In the genomic region with DNA sequence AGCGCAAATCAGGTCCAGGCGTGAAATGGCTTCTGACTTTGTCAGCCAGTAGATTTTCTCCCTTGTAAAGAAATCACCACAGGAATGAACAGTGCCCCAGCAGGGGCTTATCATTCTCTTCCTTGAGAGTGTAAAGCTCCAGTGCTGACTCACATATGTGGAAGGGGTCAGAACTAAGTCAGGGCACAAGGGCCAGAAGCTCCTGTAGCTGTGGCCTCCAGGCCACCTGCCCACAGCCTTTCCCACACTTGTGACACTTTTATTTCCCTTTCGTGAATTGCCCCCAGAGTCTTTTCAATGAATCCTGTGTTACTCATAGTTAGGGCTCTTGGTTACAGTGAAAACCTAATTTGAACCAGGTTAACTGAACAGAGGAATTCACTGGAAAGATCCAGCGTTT, we compare ENCODE assay signal across 22 cellular contexts.
A peak's percentile ranks its signal among the peaks of the same experiment; 100 is the strongest.
DNase-seq lines count a peak whose midpoint lies in the region; ATAC-seq and TF ChIP-seq lines count a peak whose summit lies in the region.
"Had no signal": no experiment of that assay in that cellular context is flagged by ENCODE, and none has a peak within 500 bp of the region (broad histone marks: within the 10 kb centered on the region; RNA-seq: fewer than 3 reads in every experiment).

No MANE protein-coding gene starts in this region.

- H3K9ac ChIP-seq in HUES6 (ENCODE audit: low read length): peak overlapping the region; percentile 36

- H3K27ac ChIP-seq in HUES6 (ENCODE audit: low read depth, low read length): no peak overlapping the region
- peak overlapping the region; percentile 33 for H3K27ac ChIP-seq in brain microvascular endothelial cell
- H3K27ac ChIP-seq: ascending aorta, esophagus squamous epithelium, pancreas, sigmoid colon, SJSA1 had no signal

- peaks cover 11% of the 10 kb centered on the region for H3K4me1 Mint-ChIP-seq in progenitor cell of endocrine pancreas (ENCODE audit: low read depth)
- H3K4me1 Mint-ChIP-seq: activated naive CD4-positive, alpha-beta T cell treated with anti-CD3 and anti-CD28 coated beads, Interleukin-2, amount 50 U/mL, for 24 hours had no signal

- no peak for ATAC-seq in GM21381 (IDR thresholded peaks at IDR 0.05; ENCODE audit: unreplicated experiment)
- ATAC-seq: naive thymus-derived CD8-positive, alpha-beta T cell; Panc1; pancreas had no signal

- no peaks in the 10 kb centered on the region for H3K27me3 ChIP-seq in HUES6 (ENCODE audit: control insufficient read depth, insufficient read depth, low read length)
- no peaks in the 10 kb centered on the region for H3K27me3 ChIP-seq in brain microvascular endothelial cell (replicated peaks)
- H3K27me3 ChIP-seq: ascending aorta, esophagus squamous epithelium, pancreas, sigmoid colon, SJSA1 had no signal

- no peaks in the 10 kb centered on the region for H3K9me3 ChIP-seq in HUES6 (ENCODE audit: control insufficient read depth, insufficient read depth, low read depth, low read length)
- H3K9me3 ChIP-seq: ascending aorta, esophagus squamous epithelium, pancreas, SJSA1 had no signal

- DNase-seq in AG09309 (ENCODE audit: low read depth): peak; percentile 78
- DNase-seq in brain microvascular endothelial cell: peak; percentile 86
- peak; percentile 44 for DNase-seq in myocyte (ENCODE audit: low read depth)
- no peak for DNase-seq in NCI-H1436 (lab: John Stamatoyannopoulos, UW)
- DNase-seq in progenitor cell of endocrine pancreas (ENCODE audit: low spot score, unreplicated experiment): no peak
- DNase-seq in NCI-H446 treated with DMSO at 0.1 percent for 48 hours (lab: John Stamatoyannopoulos, UW): no peak
- DNase-seq: activated CD4-positive, alpha-beta T cell treated with anti-CD3 and anti-CD28 coated beads, Interleukin-2, amount 10 ng/mL, durations not matched to agents 7 days and 5 days; DMS153; esophagus squamous epithelium; naive thymus-derived CD8-positive, alpha-beta T cell; NCI-H1417 treated with DMSO at 0.1 percent for 48 hours; NCI-H510A treated with DMSO at 0.1 percent for 48 hours; pancreas; sigmoid colon; substantia nigra had no signal

- peaks cover 17% of the 10 kb centered on the region for H3K9me3 Mint-ChIP-seq in progenitor cell of endocrine pancreas (ENCODE audit: low read depth)
- H3K9me3 Mint-ChIP-seq: activated CD4-positive, alpha-beta T cell treated with anti-CD3 and anti-CD28 coated beads, Interleukin-2, amount 10 ng/mL, durations not matched to agents 7 days and 5 days; activated naive CD4-positive, alpha-beta T cell treated with anti-CD3 and anti-CD28 coated beads, Interleukin-2, amount 50 U/mL, for 24 hours had no signal

- H3K4me3 ChIP-seq in AG09309 (ENCODE audit: control insufficient read depth, low read depth, low read length) (no peak overlapping the region), HUES6 (ENCODE audit: low read depth, low read length) (no peak overlapping the region), brain microvascular endothelial cell (ENCODE audit: low read depth, low read length) (no peak overlapping the region)
- H3K4me3 ChIP-seq: ascending aorta, esophagus squamous epithelium, pancreas, sigmoid colon, SJSA1 had no signal

- no peaks in the 10 kb centered on the region for H3K4me1 ChIP-seq in HUES6 (ENCODE audit: control insufficient read depth, insufficient read depth, low read length)
- H3K4me1 ChIP-seq: ascending aorta, esophagus squamous epithelium, pancreas, sigmoid colon, SJSA1 had no signal

- in situ Hi-C loops in brain microvascular endothelial cell (cut with HindIII; ENCODE audit: low pct_ligation_motif_present, low sequenced_read_pairs): no loop called here

- peaks cover 3% of the 10 kb centered on the region; the same call in 1 of the 2 replicates for H3K36me3 ChIP-seq in HUES6 (ENCODE audit: control insufficient read depth, insufficient read depth, low read length)
- no peaks in the 10 kb centered on the region for H3K36me3 ChIP-seq in brain microvascular endothelial cell (replicated peaks)
- H3K36me3 ChIP-seq: ascending aorta, esophagus squamous epithelium, pancreas, sigmoid colon, SJSA1 had no signal

- H3K36me3 Mint-ChIP-seq in progenitor cell of endocrine pancreas (ENCODE audit: insufficient read depth): peaks cover 11% of the 10 kb centered on the region

- no peaks in the 10 kb centered on the region for H3K27me3 Mint-ChIP-seq in progenitor cell of endocrine pancreas
- H3K27me3 Mint-ChIP-seq: activated CD4-positive, alpha-beta T cell treated with anti-CD3 and anti-CD28 coated beads, Interleukin-2, amount 10 ng/mL, durations not matched to agents 7 days and 5 days; activated naive CD4-positive, alpha-beta T cell treated with anti-CD3 and anti-CD28 coated beads, Interleukin-2, amount 50 U/mL, for 24 hours; naive thymus-derived CD8-positive, alpha-beta T cell had no signal

- H3K4me3 Mint-ChIP-seq in progenitor cell of endocrine pancreas (ENCODE audit: low read depth): no peak overlapping the region
- H3K4me3 Mint-ChIP-seq: activated CD4-positive, alpha-beta T cell treated with anti-CD3 and anti-CD28 coated beads, Interleukin-2, amount 10 ng/mL, durations not matched to agents 7 days and 5 days; activated naive CD4-positive, alpha-beta T cell treated with anti-CD3 and anti-CD28 coated beads, Interleukin-2, amount 50 U/mL, for 24 hours; activated T-helper 1 cell treated with anti-CD3 and anti-CD28 coated beads, Interleukin-12 subunit alpha, Interleukin-12 subunit beta, Interleukin-2, Interleukin-4 antibody, amounts not matched to agents 30 ng/mL and 10 ng/mL and 1 ng/mL, durations not matched to agents 14 hours and 24 hours and 36 hours; naive thymus-derived CD8-positive, alpha-beta T cell had no signal

- TF ChIP-seq CTCF in AG09309 (IDR thresholded peaks at IDR 0.05; ENCODE audit: control insufficient read depth, insufficient read depth, low read depth, low read length, missing control alignments): no peak
- TF ChIP-seq CTCF in brain microvascular endothelial cell (IDR thresholded peaks at IDR 0.05; ENCODE audit: low read depth, low read length, missing control alignments): no peak
- no peak for TF ChIP-seq CTCF in progenitor cell of endocrine pancreas (IDR thresholded peaks at IDR 0.05; ENCODE audit: unreplicated experiment)

- H3K27ac Mint-ChIP-seq in progenitor cell of endocrine pancreas: no peak overlapping the region
- H3K27ac Mint-ChIP-seq: activated CD4-positive, alpha-beta T cell treated with anti-CD3 and anti-CD28 coated beads, Interleukin-2, amount 10 ng/mL, durations not matched to agents 7 days and 5 days; activated naive CD4-positive, alpha-beta T cell treated with anti-CD3 and anti-CD28 coated beads, Interleukin-2, amount 50 U/mL, for 24 hours; activated T-helper 1 cell treated with anti-CD3 and anti-CD28 coated beads, Interleukin-12 subunit alpha, Interleukin-12 subunit beta, Interleukin-2, Interleukin-4 antibody, amounts not matched to agents 30 ng/mL and 10 ng/mL and 1 ng/mL, durations not matched to agents 14 hours and 24 hours and 36 hours; naive thymus-derived CD8-positive, alpha-beta T cell had no signal

Comparison
In these comparisons a context has a peak if more than half of its experiments do, and no peak if none do; other contexts are left out.
1. DNase-seq: peak in AG09309 (single experiment), brain microvascular endothelial cell (single experiment) and myocyte (single experiment); none in NCI-H1436 (single experiment), progenitor cell of endocrine pancreas (single experiment) and NCI-H446 treated with DMSO at 0.1 percent for 48 hours (single experiment).